1 cellular context compared by ENCODE assay signal in genomic region chr14:100341301-100342031, GRCh38.
TF ChIP-seq lines count a peak whose summit lies in the region.

No MANE protein-coding gene starts in this region.

TF ChIP-seq in HepG2, 621 proteins besides CTCF, POLR2A, EP300 and RAD21:
- TF ChIP-seq FOSL2 (CRISPR knock-in tag; IDR thresholded peaks at IDR 0.05): 0 out of 2 replicates have a peak, but pooled peaks have one; percentile 30
- TF ChIP-seq SMARCC2 (IDR thresholded peaks at IDR 0.05): no peak
